ENCODE assay signal across 17 cellular contexts in genomic region chr1:163063131-163064059, GRCh38. TPM values are rescaled to one million over a fixed set of nuclear protein-coding genes. Genes with fewer than 3 reads are reported as not detected.
"Had no signal": no experiment of that assay in that cellular context is flagged by ENCODE, and none has a peak within 500 bp of the region (broad histone marks: within the 10 kb centered on the region; RNA-seq: fewer than 3 reads in every experiment).

No MANE protein-coding gene starts in this region.

- DNase-seq: activated CD4-positive, alpha-beta memory T cell treated with anti-CD3 and anti-CD28 coated beads, Interleukin-2, amount 10 ng/mL, durations not matched to agents 7 days and 5 days; activated CD4-positive, alpha-beta T cell treated with anti-CD3 and anti-CD28 coated beads for 36 hours; activated gamma-delta T cell treated with Interleukin-2 at 50 U/mL for 16 hours; activated naive CD8-positive, alpha-beta T cell treated with anti-CD3 and anti-CD28 coated beads for 36 hours; activated T-cell treated with anti-CD3 and anti-CD28 coated beads, Interleukin-2, amount 50 U/mL, for 72 hours; anterior cingulate cortex; esophagus squamous epithelium; foreskin keratinocyte; heart left ventricle; islet precursor cell; left ventricle myocardium superior; mesenchymal stem cell; ovary; retina; T-helper 9 cell; tibial artery had no signal

- H3K4me1 Mint-ChIP-seq: activated CD4-positive, alpha-beta memory T cell treated with anti-CD3 and anti-CD28 coated beads, Interleukin-2, amount 10 ng/mL, durations not matched to agents 7 days and 5 days; activated CD4-positive, alpha-beta T cell treated with anti-CD3 and anti-CD28 coated beads for 36 hours; activated naive CD8-positive, alpha-beta T cell treated with anti-CD3 and anti-CD28 coated beads for 36 hours had no signal

- H3K27ac Mint-ChIP-seq: activated CD4-positive, alpha-beta memory T cell treated with anti-CD3 and anti-CD28 coated beads, Interleukin-2, amount 10 ng/mL, durations not matched to agents 7 days and 5 days; activated CD4-positive, alpha-beta T cell treated with anti-CD3 and anti-CD28 coated beads for 36 hours; activated naive CD8-positive, alpha-beta T cell treated with anti-CD3 and anti-CD28 coated beads for 36 hours; activated T-cell treated with anti-CD3 and anti-CD28 coated beads, Interleukin-2, amount 50 U/mL, for 72 hours had no signal

- H3K4me3 Mint-ChIP-seq: activated CD4-positive, alpha-beta memory T cell treated with anti-CD3 and anti-CD28 coated beads, Interleukin-2, amount 10 ng/mL, durations not matched to agents 7 days and 5 days; activated CD4-positive, alpha-beta T cell treated with anti-CD3 and anti-CD28 coated beads for 36 hours; activated naive CD8-positive, alpha-beta T cell treated with anti-CD3 and anti-CD28 coated beads for 36 hours; activated T-cell treated with anti-CD3 and anti-CD28 coated beads, Interleukin-2, amount 50 U/mL, for 72 hours had no signal

- H3K9me3 ChIP-seq: breast epithelium, esophagus squamous epithelium, heart left ventricle, ovary, tibial artery had no signal

- H3K4me1 ChIP-seq: breast epithelium, foreskin keratinocyte, heart left ventricle, tibial artery had no signal

- H3K27me3 ChIP-seq: breast epithelium, esophagus squamous epithelium, foreskin keratinocyte, ovary, tibial artery had no signal

- H3K36me3 ChIP-seq: breast epithelium, esophagus squamous epithelium, heart left ventricle, ovary, tibial artery had no signal

- H3K27ac ChIP-seq: breast epithelium, esophagus squamous epithelium, foreskin keratinocyte, heart left ventricle, ovary, tibial artery had no signal

- H3K4me3 ChIP-seq: breast epithelium, esophagus squamous epithelium, heart left ventricle, ovary, tibial artery had no signal

- H3K36me3 Mint-ChIP-seq: activated naive CD8-positive, alpha-beta T cell treated with anti-CD3 and anti-CD28 coated beads for 36 hours had no signal

- H3K9me3 Mint-ChIP-seq: activated CD4-positive, alpha-beta memory T cell treated with anti-CD3 and anti-CD28 coated beads, Interleukin-2, amount 10 ng/mL, durations not matched to agents 7 days and 5 days; activated naive CD8-positive, alpha-beta T cell treated with anti-CD3 and anti-CD28 coated beads for 36 hours; activated T-cell treated with anti-CD3 and anti-CD28 coated beads, Interleukin-2, amount 50 U/mL, for 72 hours had no signal

RNA-seq across cellular contexts. Expression of gene RGS4, which starts 5.8 kb away (rescaled TPM):
- total RNA-seq: activated CD4-positive, alpha-beta memory T cell treated with anti-CD3 and anti-CD28 coated beads, Interleukin-2, amount 10 ng/mL, durations not matched to agents 7 days and 5 days; activated CD4-positive, alpha-beta T cell treated with anti-CD3 and anti-CD28 coated beads for 36 hours; activated naive CD8-positive, alpha-beta T cell treated with anti-CD3 and anti-CD28 coated beads for 36 hours; activated T-cell treated with anti-CD3 and anti-CD28 coated beads, Interleukin-2, amount 50 U/mL, for 72 hours had no signal
